ENCODE assay signal across 8 cellular contexts in the genomic region with DNA sequence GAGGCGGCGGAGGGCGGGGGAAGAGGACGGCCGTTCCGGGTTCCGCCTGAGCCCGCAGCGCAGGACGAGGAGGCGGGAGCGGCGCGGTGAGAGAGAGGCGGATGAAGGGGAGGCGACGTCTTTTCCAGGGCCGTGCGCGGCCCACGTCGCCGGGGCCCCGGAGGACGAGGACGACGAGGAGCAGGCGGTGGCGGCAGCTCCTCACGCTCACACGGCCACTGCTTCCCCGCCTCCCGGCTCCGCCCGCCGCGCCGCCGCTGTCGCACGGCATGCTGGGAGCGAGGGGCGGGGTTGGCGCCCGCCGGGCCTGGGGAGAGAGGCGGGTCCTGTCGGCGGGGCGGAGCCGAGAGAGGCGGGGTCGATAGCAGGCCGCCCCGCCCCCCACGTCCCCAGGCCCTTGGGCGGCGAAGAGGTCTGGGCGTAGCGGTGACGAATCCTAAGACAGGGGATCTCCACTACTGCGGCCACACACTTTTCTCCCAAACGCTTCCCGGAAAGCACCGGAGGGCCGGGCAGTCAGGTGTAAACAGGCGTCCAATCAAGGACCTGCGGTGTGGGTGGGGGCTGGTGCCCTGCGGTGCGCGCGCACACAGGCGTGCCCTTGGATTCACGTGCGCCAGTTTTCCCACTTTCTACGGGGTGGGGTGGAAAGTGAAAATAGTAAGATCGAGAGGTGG. TPM values are rescaled to one million over a fixed set of nuclear protein-coding genes. Genes with fewer than 3 reads are reported as not detected.
DNase-seq lines count a peak whose midpoint lies in the region; ATAC-seq and TF ChIP-seq lines count a peak whose summit lies in the region.
"Not testable (repeated sequence)": the region's sequence is repeated elsewhere in the genome, so short reads cannot be mapped to it uniquely, and the experiment has no call there.

A gene (minus strand): TSS at position 220 of the 677 bp plus-strand sequence. CDS start 367 bp downstream, outside the sequence.

- not testable (repeated sequence) for H3K9me3 ChIP-seq in trophoblast cell (ENCODE audit: insufficient read depth, low read depth, low read length); tibial nerve

- TF ChIP-seq CTCF in GM13976 (IDR thresholded peaks at IDR 0.05; ENCODE audit: borderline replicate concordance, control extremely low read depth, extremely low read depth, insufficient read depth, missing control alignments): not testable (repeated sequence)
- peak in 1 of 5 experiments; percentile 20 for TF ChIP-seq CTCF in tibial nerve (IDR thresholded peaks at IDR 0.05)

- H3K14ac ChIP-seq in trophoblast cell (ENCODE audit: low read length): peak within 1 kb of the TSS; percentile 98

- H3K4ac ChIP-seq in trophoblast cell (ENCODE audit: low read depth, low read length): peak within 1 kb of the TSS; percentile 80

- peak within 1 kb of the TSS; percentile 89 for H4K91ac ChIP-seq in trophoblast cell (ENCODE audit: low read depth, low read length)

- DNase-seq in GM13976 (ENCODE audit: low spot score): peak; percentile 92
- DNase-seq in NCI-H1436 treated with DMSO at 0.1 percent for 48 hours (lab: John Stamatoyannopoulos, UW): peak; percentile 57
- DNase-seq in T-cell: peak; percentile 72 to 93 (median 86)
- DNase-seq in cardiac septum (ENCODE audit: low spot score): peak; percentile 97
- DNase-seq in trophoblast cell: peak; percentile 99
- DNase-seq in tibial nerve (ENCODE audit: low spot score in 2 of 2): peak; percentile 86 to 87

- intact Hi-C loops in cardiac septum (cut with DNase I): not testable (repeated sequence)

- not testable (repeated sequence) for H3K9me3 Mint-ChIP-seq in T-cell

- H2BK5ac ChIP-seq in trophoblast cell (ENCODE audit: low read depth, low read length, poor library complexity): peak within 1 kb of the TSS; percentile 96

- H3K27ac ChIP-seq in adipose tissue (ENCODE audit: low read depth, low read length) (peak within 1 kb of the TSS; percentile 42), trophoblast cell (ENCODE audit: low read depth, low read length) (peak within 1 kb of the TSS; percentile 95), tibial nerve (peak within 1 kb of the TSS; percentile 35 to 96 (median 93))

- POLR2A ChIA-PET in T-cell (lab: Charles Lee): not testable (repeated sequence)

- WGBS in adipose tissue, 3 donors: 0 to 1% (median 0%) methylated on average over 63 to 77 of the region's 77 CpGs
- no CpG with 5 or more reads among the region's 77 CpGs for WGBS in trophoblast cell (ENCODE audit: extremely low coverage, insufficient coverage, insufficient read length)
- 0 to 1% methylated on average over 44 to 76 of the region's 77 CpGs for WGBS in tibial nerve, 2 donors

- H3K23ac ChIP-seq in trophoblast cell (ENCODE audit: low read length): not testable (repeated sequence)

- H3K4me2 ChIP-seq in trophoblast cell (ENCODE audit: low read length): peak within 1 kb of the TSS; percentile 87

- H2AK5ac ChIP-seq in trophoblast cell (ENCODE audit: low read length): not testable (repeated sequence)

- peak; percentile 9 to 71 for TF ChIP-seq EP300 in tibial nerve (IDR thresholded peaks at IDR 0.05)

- H3K9ac ChIP-seq in trophoblast cell (ENCODE audit: low read length): peak within 1 kb of the TSS; percentile 89

- peak within 1 kb of the TSS; percentile 95 for H4K8ac ChIP-seq in trophoblast cell (ENCODE audit: low read depth, low read length)

- CTCF ChIA-PET in T-cell (lab: Charles Lee): interaction anchor here in 1 of 2 donors (1.4 kb wide), 1 partner anchor 125 kb away, joined by 4 read pairs; a partner anchor contains a TSS

- H3K4me3 Mint-ChIP-seq in T-cell: peak within 1 kb of the TSS; percentile 87 to 91 (median 87)

- peaks cover 32 to 43% (median 39%) of the 10 kb centered on the region in 3 donors for H3K4me1 Mint-ChIP-seq in T-cell

- in situ Hi-C loops in GM13976 (cut with MboI; ENCODE audit: low sequenced_read_pairs, unreplicated experiment): not testable (repeated sequence)

- H3K36me3 Mint-ChIP-seq in T-cell: not testable (repeated sequence)

- peak within 1 kb of the TSS; percentile 86 for H2AFZ ChIP-seq in trophoblast cell (ENCODE audit: insufficient read depth, low read length, poor library complexity)

- not testable (repeated sequence) for H3K27me3 Mint-ChIP-seq in T-cell

- ATAC-seq in HG02852 (IDR thresholded peaks at IDR 0.05; ENCODE audit: unreplicated experiment) (peak; percentile 83), T-cell (replicated peaks in 1 of 4) (peak; percentile 81 to 87 (median 82))

- peak within 1 kb of the TSS; percentile 77 for H2BK120ac ChIP-seq in trophoblast cell (ENCODE audit: insufficient read depth, low read length, poor library complexity)

- H3K79me2 ChIP-seq in trophoblast cell (ENCODE audit: control insufficient read depth, insufficient read depth, low read length, poor library complexity): not testable (repeated sequence)

- TF ChIP-seq POLR2A in tibial nerve (IDR thresholded peaks at IDR 0.05): peak; percentile 65 to 89

- H3K18ac ChIP-seq in trophoblast cell (ENCODE audit: low read length): peak within 1 kb of the TSS; percentile 97

- peak within 1 kb of the TSS; percentile 94 for H4K12ac ChIP-seq in trophoblast cell (ENCODE audit: low read depth, low read length)

- H3K4me1 ChIP-seq in trophoblast cell (ENCODE audit: control insufficient read depth in 1 of 2, insufficient read depth in 2 of 2, low read length in 2 of 2): not testable (repeated sequence)
- H3K4me1 ChIP-seq in tibial nerve: peaks cover 0 to 18% (median 7%) of the 10 kb centered on the region in 4 donors

- H2BK12ac ChIP-seq in trophoblast cell (ENCODE audit: low read length): not testable (repeated sequence)

- peak within 1 kb of the TSS; percentile 90 to 91 for H3K27ac Mint-ChIP-seq in T-cell

- not testable (repeated sequence) for H3K36me3 ChIP-seq in trophoblast cell (ENCODE audit: control insufficient read depth in 1 of 2, insufficient read depth in 2 of 2, low read length in 2 of 2); tibial nerve

- H3K79me1 ChIP-seq in trophoblast cell (ENCODE audit: low read length): not testable (repeated sequence)

- peak within 1 kb of the TSS; percentile 94 for H3K4me3 ChIP-seq in trophoblast cell (ENCODE audit: low read depth, low read length)
- H3K4me3 ChIP-seq in tibial nerve: peak within 1 kb of the TSS; percentile 82 to 94 (median 88)

- not testable (repeated sequence) for H3K27me3 ChIP-seq in trophoblast cell (ENCODE audit: insufficient read depth, low read length); tibial nerve

RNA-seq across cellular contexts. Expression of the gene that starts here (rescaled TPM):
- 100 to 1,000 TPM; 134 to 173 (median 166) TPM for total RNA-seq in T-cell
- polyA plus RNA-seq in adipose tissue: 10 to 100 TPM in 1 of 3 donors, 1 to 10 TPM in 2; 7.5 to 12.6 (median 8.0) TPM
- 56.0 TPM for total RNA-seq in cardiac septum
- polyA plus RNA-seq in trophoblast cell (2013): 15.8 and 16.6 TPM in 2 replicates
- 100 to 1,000 TPM in 1 of 4 donors, 10 to 100 TPM in 3; 83.5 to 101 (median 89.4) TPM for total RNA-seq in tibial nerve

Comparison
In these comparisons a context has a peak if more than half of its experiments do, and no peak if none do; other contexts are left out.
1. Peak in every context shown above with its lines: DNase-seq, ATAC-seq, H3K4me3 ChIP-seq and H3K27ac ChIP-seq.
2. H3K27ac ChIP-seq: peak in every context shown above with its lines; median percentile 95 in trophoblast cell; 93 in tibial nerve; 42 in adipose tissue.